16 cellular contexts compared by ENCODE assay signal in genomic region chr15:96359371-96359771, GRCh38. TPM values are rescaled to one million over a fixed set of nuclear protein-coding genes. Genes with fewer than 3 reads are reported as not detected.
DNase-seq lines count a peak whose midpoint lies in the region; ATAC-seq and TF ChIP-seq lines count a peak whose summit lies in the region.
"Had no signal": no experiment of that assay in that cellular context is flagged by ENCODE, and none has a peak within 500 bp of the region (broad histone marks: within the 10 kb centered on the region; RNA-seq: fewer than 3 reads in every experiment).

No MANE protein-coding gene starts in this region.

- H4K12ac ChIP-seq in trophoblast cell (ENCODE audit: low read depth, low read length) = no peak overlapping the region

- no peaks in the 10 kb centered on the region for H3K36me3 ChIP-seq in left ventricle myocardium inferior
- no peaks in the 10 kb centered on the region for H3K36me3 ChIP-seq in gastroesophageal sphincter
- no peaks in the 10 kb centered on the region for H3K36me3 ChIP-seq in trophoblast cell (ENCODE audit: control insufficient read depth in 1 of 2, insufficient read depth in 2 of 2, low read length in 2 of 2)
- H3K36me3 ChIP-seq in vagina = no peaks in the 10 kb centered on the region
- H3K36me3 ChIP-seq: HAP-1, left lung, MG63, thyroid gland had no signal

- ATAC-seq in Right ventricle myocardium superior (ENCODE audit: poor library complexity) (no peak), gastroesophageal sphincter (no peak), left colon (no peak)

- no peak overlapping the region for H3K23ac ChIP-seq in trophoblast cell (ENCODE audit: low read length)

- intact Hi-C loops in left ventricle myocardium inferior (cut with micrococcal nuclease) = no loop called here
- intact Hi-C loops in Right ventricle myocardium superior (cut with DNase I) = loop anchor here (10.0 kb wide), 1 partner anchor 225 kb away; no protein-coding TSS in a partner anchor
- intact Hi-C loops in vagina (cut with DNase I) = loop anchor here (5.0 kb wide), 1 partner anchor 533 kb away; no protein-coding TSS in a partner anchor
- intact Hi-C loops in left colon (cut with DNase I, micrococcal nuclease) = loop anchor here in 1 of 2 donors (10.0 kb wide), 2 partner anchors 535 to 1095 kb away; no protein-coding TSS in a partner anchor

- DNase-seq in left ventricle myocardium inferior (no peak), Right ventricle myocardium superior (no peak), trophoblast cell (no peak), vagina (ENCODE audit: extremely low spot score in 2 of 2) (no peak), left colon (no peak), AG08395 (ENCODE audit: low spot score) (no peak), NOMO-1 treated with dmso at 0.1 percent for 144 hours (lab: John Stamatoyannopoulos, UW; ENCODE audit: unreplicated experiment) (no peak)
- DNase-seq: activated CD8-positive, alpha-beta memory T cell treated with anti-CD3 and anti-CD28 coated beads, Interleukin-2, amount 50 U/mL, for 4 hours; MG63; NCI-H2171 treated with DMSO at 0.1 percent for 48 hours; thyroid gland had no signal

- no peak for TF ChIP-seq POLR2A in gastroesophageal sphincter (IDR thresholded peaks at IDR 0.05)
- TF ChIP-seq POLR2A in vagina (IDR thresholded peaks at IDR 0.05) = no peak

- peak overlapping the region; percentile 67 for H3K4me3 ChIP-seq in left ventricle myocardium inferior
- peak overlapping the region; percentile 46 to 63 for H3K4me3 ChIP-seq in gastroesophageal sphincter
- H3K4me3 ChIP-seq in trophoblast cell (ENCODE audit: low read depth, low read length) = no peak overlapping the region
- peak overlapping the region; percentile 49 to 70 for H3K4me3 ChIP-seq in vagina
- H3K4me3 ChIP-seq: HAP-1, MG63 had no signal

- H3K9ac ChIP-seq in trophoblast cell (ENCODE audit: low read length) = no peak overlapping the region

- H2AK5ac ChIP-seq in trophoblast cell (ENCODE audit: low read length) = no peak overlapping the region

- no peaks in the 10 kb centered on the region for H3K9me3 ChIP-seq in left ventricle myocardium inferior (replicated peaks)
- H3K9me3 ChIP-seq in gastroesophageal sphincter = no peaks in the 10 kb centered on the region
- peaks cover 2% of the 10 kb centered on the region for H3K9me3 ChIP-seq in trophoblast cell (ENCODE audit: insufficient read depth, low read depth, low read length)
- H3K9me3 ChIP-seq in vagina = no peaks in the 10 kb centered on the region
- H3K9me3 ChIP-seq: HAP-1, left lung, MG63, thyroid gland had no signal

- no peak for TF ChIP-seq EP300 in gastroesophageal sphincter (IDR thresholded peaks at IDR 0.05)

- H4K91ac ChIP-seq in trophoblast cell (ENCODE audit: low read depth, low read length) = no peak overlapping the region

- peaks cover 96% of the 10 kb centered on the region for H3K27me3 ChIP-seq in left ventricle myocardium inferior (ENCODE audit: low read depth)
- H3K27me3 ChIP-seq in gastroesophageal sphincter = no peaks in the 10 kb centered on the region
- peaks cover 65% of the 10 kb centered on the region for H3K27me3 ChIP-seq in trophoblast cell (ENCODE audit: insufficient read depth, low read length)
- no peaks in the 10 kb centered on the region for H3K27me3 ChIP-seq in vagina
- H3K27me3 ChIP-seq: MG63 had no signal

- no peak overlapping the region for H2BK5ac ChIP-seq in trophoblast cell (ENCODE audit: low read depth, low read length, poor library complexity)

- no peak for TF ChIP-seq CTCF in left ventricle myocardium inferior (IDR thresholded peaks at IDR 0.05; ENCODE audit: borderline replicate concordance)
- TF ChIP-seq CTCF in gastroesophageal sphincter (IDR thresholded peaks at IDR 0.05) = no peak
- TF ChIP-seq CTCF in vagina (IDR thresholded peaks at IDR 0.05) = no peak

- H4K8ac ChIP-seq in trophoblast cell (ENCODE audit: low read depth, low read length) = no peak overlapping the region

- H3K14ac ChIP-seq in trophoblast cell (ENCODE audit: low read length) = no peak overlapping the region

- no peak overlapping the region for H3K18ac ChIP-seq in trophoblast cell (ENCODE audit: low read length)

- 40% methylated on average over 1 of the region's 20 CpGs; no CpG with 5 or more reads in 1 of the 2 donors for WGBS in gastroesophageal sphincter (ENCODE audit: low coverage in 1 of 2), 2 donors
- WGBS in trophoblast cell (ENCODE audit: extremely low coverage, insufficient coverage, insufficient read length) = no CpG with 5 or more reads among the region's 20 CpGs

- peaks cover 6% of the 10 kb centered on the region for H3K79me1 ChIP-seq in trophoblast cell (ENCODE audit: low read length)

- H3K4me2 ChIP-seq in trophoblast cell (ENCODE audit: low read length) = peak overlapping the region; percentile 75

- H3K27ac ChIP-seq in left ventricle myocardium inferior (replicated peaks) (peak overlapping the region; percentile 64), gastroesophageal sphincter (peak overlapping the region in 3 of 4 donors; percentile 61 to 98 (median 93)), trophoblast cell (ENCODE audit: low read depth, low read length) (no peak overlapping the region), vagina (peak overlapping the region; percentile 99)
- H3K27ac ChIP-seq: foreskin keratinocyte had no signal

- H3K4ac ChIP-seq in trophoblast cell (ENCODE audit: low read depth, low read length) = no peak overlapping the region

- no peak overlapping the region for H2AFZ ChIP-seq in trophoblast cell (ENCODE audit: insufficient read depth, low read length, poor library complexity)

- no peak overlapping the region for H2BK120ac ChIP-seq in trophoblast cell (ENCODE audit: insufficient read depth, low read length, poor library complexity)

- H2BK12ac ChIP-seq in trophoblast cell (ENCODE audit: low read length) = no peak overlapping the region

- H3K79me2 ChIP-seq in trophoblast cell (ENCODE audit: control insufficient read depth, insufficient read depth, low read length, poor library complexity) = peaks cover 3% of the 10 kb centered on the region

- H3K4me1 ChIP-seq in left ventricle myocardium inferior (peaks cover 56% of the 10 kb centered on the region), gastroesophageal sphincter (peaks cover 0 to 68% (median 18%) of the 10 kb centered on the region in 3 donors), trophoblast cell (ENCODE audit: control insufficient read depth in 1 of 2, insufficient read depth in 2 of 2, low read length in 2 of 2) (peaks cover 18 to 24% of the 10 kb centered on the region in 2 experiments), vagina (peaks cover 56% of the 10 kb centered on the region)

RNA-seq across cellular contexts. Expression of gene NR2F2, which starts 28.9 kb away (rescaled TPM):
- total RNA-seq in left ventricle myocardium inferior (12.8 TPM), Right ventricle myocardium superior (11.0 TPM), gastroesophageal sphincter (100 to 1,000 TPM in 1 of 4 donors, 10 to 100 TPM in 3; 82.7 to 126 (median 91.8) TPM), vagina (39.8 TPM), left colon (10 to 100 TPM; 24.9 to 35.3 TPM)
- 91.9 and 99.1 TPM in 2 replicates for polyA plus RNA-seq in trophoblast cell (2013)
- total RNA-seq: activated naive CD8-positive, alpha-beta T cell treated with anti-CD3 and anti-CD28 coated beads, Interleukin-2, amount 10 ng/mL, durations not matched to agents 7 days and 5 days had no signal
